ENCODE assay signal across 11 cellular contexts in the genomic region with DNA sequence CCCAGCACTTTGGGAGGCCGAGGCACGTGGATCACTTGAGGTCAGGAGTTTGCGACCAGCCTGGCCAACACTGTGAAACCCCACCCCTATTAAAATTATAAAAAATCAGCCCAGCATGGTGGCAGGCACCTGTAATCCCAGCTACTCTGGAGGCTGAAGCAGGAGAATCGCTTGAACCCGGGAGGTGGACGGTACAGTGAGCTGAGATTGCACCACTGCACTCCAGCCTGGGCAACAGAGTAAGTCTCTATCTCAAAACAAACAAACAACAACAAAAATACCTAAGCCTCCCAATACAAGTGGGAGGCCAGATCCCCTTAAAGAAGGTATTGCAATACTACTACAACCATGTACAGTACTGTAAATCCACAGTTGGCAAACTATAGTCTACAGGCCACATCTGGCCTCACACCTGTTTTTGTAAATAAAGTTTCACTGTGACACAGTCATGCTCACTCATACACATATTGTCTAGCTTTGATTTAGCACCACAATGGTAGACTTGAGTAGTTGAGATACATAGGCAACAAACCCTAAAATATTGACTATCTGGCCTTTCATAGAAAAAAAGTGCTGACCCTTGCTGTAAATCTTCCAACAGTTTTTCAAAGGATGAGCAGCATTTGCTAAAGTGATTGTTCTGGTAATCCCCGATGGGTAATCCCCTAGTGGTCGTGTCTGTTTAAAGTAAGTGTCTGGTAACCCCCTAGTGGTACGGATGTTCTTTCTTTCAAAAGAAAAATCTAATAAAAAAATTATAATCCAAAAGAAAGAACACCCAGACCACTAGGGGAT.
DNase-seq lines count a peak whose midpoint lies in the region; ATAC-seq and TF ChIP-seq lines count a peak whose summit lies in the region.
"Had no signal": no experiment of that assay in that cellular context is flagged by ENCODE, and none has a peak within 500 bp of the region (broad histone marks: within the 10 kb centered on the region; RNA-seq: fewer than 3 reads in every experiment).

No MANE protein-coding gene starts in this region.

- no peaks in the 10 kb centered on the region for H3K36me3 Mint-ChIP-seq in Caco-2 (ENCODE audit: insufficient read depth, unreplicated experiment)

- no TSS peak for BruUV-seq in Caco-2 (replicated peaks; lab: Mats Ljungman, UMichigan)

- CTCF ChIA-PET in Caco-2 (lab: Charles Lee) = no interaction called here

- no peak overlapping the region for H3K9ac ChIP-seq in OCI-LY3 (ENCODE audit: low read length)

- no peak overlapping the region for H2AFZ ChIP-seq in OCI-LY3 (ENCODE audit: low read depth, low read length)

- no peaks in the 10 kb centered on the region for H3K27me3 Mint-ChIP-seq in Caco-2 (ENCODE audit: insufficient read depth, unreplicated experiment)

- POLR2A ChIA-PET in Caco-2 (lab: Charles Lee) = no interaction called here

- no peaks in the 10 kb centered on the region for H3K4me1 ChIP-seq in Caco-2
- peaks cover 30% of the 10 kb centered on the region for H3K4me1 ChIP-seq in OCI-LY3 (ENCODE audit: low read length)

- H3K36me3 ChIP-seq in Caco-2 (ENCODE audit: control insufficient read depth, insufficient read depth, low read length) (no peaks in the 10 kb centered on the region), OCI-LY3 (replicated peaks; ENCODE audit: low read depth, low read length) (peaks cover 6% of the 10 kb centered on the region)

- no peaks in the 10 kb centered on the region for H3K79me2 ChIP-seq in OCI-LY3 (ENCODE audit: low read length)

- no peak overlapping the region for H3K4me3 Mint-ChIP-seq in Caco-2 (ENCODE audit: unreplicated experiment)

- H3K27ac ChIP-seq in OCI-LY3 (ENCODE audit: low read length) = peak overlapping the region; percentile 29; the same call in 1 of the 2 replicates

- no peaks in the 10 kb centered on the region for H3K4me1 Mint-ChIP-seq in Caco-2 (ENCODE audit: low read depth, unreplicated experiment)

- H3K27ac Mint-ChIP-seq in Caco-2 (ENCODE audit: unreplicated experiment) = no peak overlapping the region

- peak overlapping the region; percentile 67 for H3K4me2 ChIP-seq in OCI-LY3 (ENCODE audit: low read length)

- DNase-seq in Caco-2 = no peak
- DNase-seq in NCI-H446 treated with DMSO at 0.1 percent for 48 hours (lab: John Stamatoyannopoulos, UW) = no peak
- DNase-seq in NCI-H2081 treated with DMSO at 0.1 percent for 48 hours (lab: John Stamatoyannopoulos, UW) = no peak
- DNase-seq in foreskin fibroblast = no peak
- no peak for DNase-seq in activated effector memory CD4-positive, alpha-beta T cell treated with anti-CD3 and anti-CD28 coated beads, Interleukin-2, amount 50 U/mL, for 16 hours
- DNase-seq: effector memory CD4-positive, alpha-beta T cell; mesenchymal stem cell had no signal

- H3K27me3 ChIP-seq in Caco-2 (replicated peaks; ENCODE audit: control insufficient read depth, insufficient read depth, low read length) (no peaks in the 10 kb centered on the region), OCI-LY3 (ENCODE audit: low read depth, low read length) (no peaks in the 10 kb centered on the region)

- H3K9me3 Mint-ChIP-seq in Caco-2 (ENCODE audit: unreplicated experiment) = no peaks in the 10 kb centered on the region

- ATAC-seq in GM19025 (IDR thresholded peaks at IDR 0.05; ENCODE audit: low read depth, unreplicated experiment) (peak; percentile 81), HG02798 (IDR thresholded peaks at IDR 0.05; ENCODE audit: poor library complexity, unreplicated experiment) (peak; percentile 82)
- ATAC-seq: Panc1 had no signal

- H3K9me3 ChIP-seq in Caco-2 (no peaks in the 10 kb centered on the region), OCI-LY3 (ENCODE audit: insufficient read depth, low read length) (no peaks in the 10 kb centered on the region)

- peak; percentile 20 to 24 for TF ChIP-seq CTCF in Caco-2 (IDR thresholded peaks at IDR 0.05; ENCODE audit: insufficient read depth in 1 of 2, low read depth in 1 of 2, low read length in 1 of 2, severe bottlenecking in 1 of 2, unreplicated experiment in 1 of 2)
- TF ChIP-seq CTCF in OCI-LY3 (IDR thresholded peaks at IDR 0.05; ENCODE audit: low read depth, low read length) = no peak
- no peak for TF ChIP-seq CTCF in foreskin fibroblast (IDR thresholded peaks at IDR 0.05; ENCODE audit: low read depth, low read length)

- no peak overlapping the region for H3K4me3 ChIP-seq in Caco-2 (ENCODE audit: low read depth, low read length)
- peak overlapping the region; percentile 21; the same call in 1 of the 2 replicates for H3K4me3 ChIP-seq in OCI-LY3 (ENCODE audit: low read length)
- no peak overlapping the region for H3K4me3 ChIP-seq in foreskin fibroblast (ENCODE audit: low read depth in 1 of 2, low read length in 2 of 2)

- intact Hi-C loops in Caco-2 (cut with micrococcal nuclease; ENCODE audit: unreplicated experiment) = no loop called here

- H4K20me1 ChIP-seq in OCI-LY3 (ENCODE audit: insufficient read depth, low read length) = no peaks in the 10 kb centered on the region

Comparison
In these comparisons a context has a peak if more than half of its experiments do, and no peak if none do; other contexts are left out.
1. CTCF ChIP-seq: peak in Caco-2 (2 of 2); none in OCI-LY3 (single experiment) and foreskin fibroblast (single experiment).